Comparison of ENCODE assay signal across 17 cellular contexts in the genomic region with DNA sequence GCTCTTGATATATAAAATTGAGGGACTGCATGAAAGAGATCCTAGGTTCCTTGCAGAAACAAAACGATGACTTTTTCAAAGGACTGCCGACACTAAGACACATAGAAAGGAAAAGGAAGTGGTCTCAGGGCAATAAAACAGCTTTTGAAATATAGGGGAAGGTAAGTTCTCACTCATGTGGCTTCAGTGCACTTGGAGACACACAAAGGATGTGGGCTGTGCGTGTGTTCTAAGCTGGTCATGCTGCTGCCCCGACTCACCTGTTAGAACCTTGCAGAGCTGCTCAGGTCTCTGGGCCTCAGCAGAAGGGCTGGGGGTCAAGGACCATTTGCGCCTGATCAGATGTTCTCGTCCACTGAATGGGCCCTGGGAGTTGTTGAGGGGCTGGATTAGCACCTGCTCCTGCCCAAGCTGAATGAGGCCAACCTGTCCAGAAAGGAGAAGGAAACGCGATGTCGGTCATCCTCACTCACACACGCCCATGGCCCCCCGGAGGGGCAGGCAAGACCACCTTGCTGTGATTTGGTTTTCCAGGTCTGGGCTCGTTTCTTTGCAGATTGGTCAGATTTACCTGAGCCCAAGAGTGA. TPM values are rescaled to one million over a fixed set of nuclear protein-coding genes. Genes with fewer than 3 reads are reported as not detected.
DNase-seq lines count a peak whose midpoint lies in the region; ATAC-seq and TF ChIP-seq lines count a peak whose summit lies in the region.
"Had no signal": no experiment of that assay in that cellular context is flagged by ENCODE, and none has a peak within 500 bp of the region (broad histone marks: within the 10 kb centered on the region; RNA-seq: fewer than 3 reads in every experiment).

No MANE protein-coding gene starts in this region.

- H3K27ac Mint-ChIP-seq in T-helper 2 cell treated with Interferon-gamma antibody and Interleukin-4, amounts not matched to agents 5 μg/mL and 100 μg/mL, for 36 hours, result peak overlapping the region; percentile 53
- H3K27ac Mint-ChIP-seq in chondrocyte (ENCODE audit: unreplicated experiment), result no peak overlapping the region
- H3K27ac Mint-ChIP-seq: mesothelial cell of epicardium had no signal

- ATAC-seq in upper lobe of right lung (peak; percentile 19), foreskin keratinocyte (no peak), GM18868 (IDR thresholded peaks at IDR 0.05; ENCODE audit: unreplicated experiment) (no peak)

- H3K27me3 ChIP-seq in right atrium auricular region (no peaks in the 10 kb centered on the region), upper lobe of right lung (no peaks in the 10 kb centered on the region), foreskin keratinocyte (peaks cover 36% of the 10 kb centered on the region)
- H3K27me3 ChIP-seq: MG63, testis had no signal

- intact Hi-C loops in cardiac septum (cut with DNase I), result no loop called here
- intact Hi-C loops in upper lobe of right lung (cut with DNase I), result no loop called here

- H3K9me3 Mint-ChIP-seq in T-helper 2 cell treated with Interferon-gamma antibody and Interleukin-4, amounts not matched to agents 5 μg/mL and 100 μg/mL, for 36 hours, result no peaks in the 10 kb centered on the region
- H3K9me3 Mint-ChIP-seq in chondrocyte (ENCODE audit: low read depth), result peaks cover under 1% of the 10 kb centered on the region

- no peak overlapping the region for H3K27ac ChIP-seq in right atrium auricular region
- H3K27ac ChIP-seq in upper lobe of right lung, result no peak overlapping the region
- no peak overlapping the region for H3K27ac ChIP-seq in foreskin keratinocyte
- H3K27ac ChIP-seq: SJSA1, testis, WERI-Rb-1 had no signal

- TF ChIP-seq CTCF in right atrium auricular region (IDR thresholded peaks at IDR 0.05), result no peak
- no peak for TF ChIP-seq CTCF in chondrocyte (IDR thresholded peaks at IDR 0.05)
- TF ChIP-seq CTCF in upper lobe of right lung (IDR thresholded peaks at IDR 0.05), result no peak
- no peak for TF ChIP-seq CTCF in foreskin keratinocyte (conservative IDR thresholded peaks at IDR 0.05)

- no peaks in the 10 kb centered on the region for H3K36me3 Mint-ChIP-seq in T-helper 2 cell treated with Interferon-gamma antibody and Interleukin-4, amounts not matched to agents 5 μg/mL and 100 μg/mL, for 36 hours (ENCODE audit: low read depth)
- no peaks in the 10 kb centered on the region for H3K36me3 Mint-ChIP-seq in chondrocyte (ENCODE audit: low read depth)

- H3K4me3 ChIP-seq in right atrium auricular region (no peak overlapping the region), upper lobe of right lung (no peak overlapping the region)
- H3K4me3 ChIP-seq: MG63, SJSA1, testis had no signal

- peak overlapping the region; percentile 57 for H3K4me3 Mint-ChIP-seq in T-helper 2 cell treated with Interferon-gamma antibody and Interleukin-4, amounts not matched to agents 5 μg/mL and 100 μg/mL, for 36 hours
- H3K4me3 Mint-ChIP-seq in chondrocyte (ENCODE audit: unreplicated experiment), result no peak overlapping the region
- H3K4me3 Mint-ChIP-seq: mesothelial cell of epicardium had no signal

- no peaks in the 10 kb centered on the region for H3K9me3 ChIP-seq in right atrium auricular region
- no peaks in the 10 kb centered on the region for H3K9me3 ChIP-seq in upper lobe of right lung
- H3K9me3 ChIP-seq: MG63, SJSA1, testis had no signal

- H3K4me1 ChIP-seq in right atrium auricular region (peaks cover 0 to 7% of the 10 kb centered on the region in 2 donors), upper lobe of right lung (no peaks in the 10 kb centered on the region), foreskin keratinocyte (no peaks in the 10 kb centered on the region)
- H3K4me1 ChIP-seq: SJSA1, testis had no signal

- DNase-seq in right atrium auricular region (ENCODE audit: low spot score) (peak; percentile 48), cardiac septum (ENCODE audit: low spot score) (no peak), chondrocyte (ENCODE audit: low spot score) (peak; percentile 41), upper lobe of right lung (no peak), amygdala (lab: John Stamatoyannopoulos, UW) (no peak), foreskin keratinocyte (no peak)
- DNase-seq in T-helper 2 cell treated with Interferon-gamma antibody and Interleukin-4, amounts not matched to agents 5 μg/mL and 100 μg/mL, for 36 hours (ENCODE audit: low spot score), result no peak
- DNase-seq: caudate nucleus, glutamatergic neuron, islet precursor cell, MG63, testis, WERI-Rb-1 had no signal

- peaks cover 10% of the 10 kb centered on the region for H3K27me3 Mint-ChIP-seq in T-helper 2 cell treated with Interferon-gamma antibody and Interleukin-4, amounts not matched to agents 5 μg/mL and 100 μg/mL, for 36 hours (ENCODE audit: low read depth)
- no peaks in the 10 kb centered on the region for H3K27me3 Mint-ChIP-seq in chondrocyte (ENCODE audit: low read depth)

- peaks cover 33% of the 10 kb centered on the region for H3K4me1 Mint-ChIP-seq in T-helper 2 cell treated with Interferon-gamma antibody and Interleukin-4, amounts not matched to agents 5 μg/mL and 100 μg/mL, for 36 hours (ENCODE audit: low read depth)
- no peaks in the 10 kb centered on the region for H3K4me1 Mint-ChIP-seq in chondrocyte (ENCODE audit: low read depth)

- H3K36me3 ChIP-seq in right atrium auricular region (no peaks in the 10 kb centered on the region), upper lobe of right lung (no peaks in the 10 kb centered on the region)
- H3K36me3 ChIP-seq: MG63, SJSA1, WERI-Rb-1 had no signal

RNA-seq across cellular contexts. Expression of a gene that starts 11.1 kb away (rescaled TPM):
- total RNA-seq in right atrium auricular region, result 1 to 10 TPM; 3.6 to 4.4 TPM
- total RNA-seq in cardiac septum, result 0.67 TPM
- total RNA-seq in chondrocyte, result 3.4 to 3.9 TPM (median 3.4 TPM) in 3 replicates
- total RNA-seq in upper lobe of right lung, result 6.2 TPM
- total RNA-seq in foreskin keratinocyte, result 0.14 and 0.39 TPM in 2 replicates
- 0.07 and 0.11 TPM in 2 replicates for polyA plus RNA-seq in foreskin keratinocyte
- total RNA-seq: endothelial cell of umbilical vein had no signal

Comparison
In these comparisons a context has a peak if more than half of its experiments do, and no peak if none do; other contexts are left out.
1. DNase-seq: peak in right atrium auricular region (single experiment) and chondrocyte (single experiment); none in cardiac septum (single experiment), T-helper 2 cell treated with Interferon-gamma antibody and Interleukin-4, amounts not matched to agents 5 μg/mL and 100 μg/mL, for 36 hours (single experiment), upper lobe of right lung (single experiment), amygdala (0 of 56) and foreskin keratinocyte (0 of 2).